Comparison of ENCODE assay signal across 8 cellular contexts in the genomic region with DNA sequence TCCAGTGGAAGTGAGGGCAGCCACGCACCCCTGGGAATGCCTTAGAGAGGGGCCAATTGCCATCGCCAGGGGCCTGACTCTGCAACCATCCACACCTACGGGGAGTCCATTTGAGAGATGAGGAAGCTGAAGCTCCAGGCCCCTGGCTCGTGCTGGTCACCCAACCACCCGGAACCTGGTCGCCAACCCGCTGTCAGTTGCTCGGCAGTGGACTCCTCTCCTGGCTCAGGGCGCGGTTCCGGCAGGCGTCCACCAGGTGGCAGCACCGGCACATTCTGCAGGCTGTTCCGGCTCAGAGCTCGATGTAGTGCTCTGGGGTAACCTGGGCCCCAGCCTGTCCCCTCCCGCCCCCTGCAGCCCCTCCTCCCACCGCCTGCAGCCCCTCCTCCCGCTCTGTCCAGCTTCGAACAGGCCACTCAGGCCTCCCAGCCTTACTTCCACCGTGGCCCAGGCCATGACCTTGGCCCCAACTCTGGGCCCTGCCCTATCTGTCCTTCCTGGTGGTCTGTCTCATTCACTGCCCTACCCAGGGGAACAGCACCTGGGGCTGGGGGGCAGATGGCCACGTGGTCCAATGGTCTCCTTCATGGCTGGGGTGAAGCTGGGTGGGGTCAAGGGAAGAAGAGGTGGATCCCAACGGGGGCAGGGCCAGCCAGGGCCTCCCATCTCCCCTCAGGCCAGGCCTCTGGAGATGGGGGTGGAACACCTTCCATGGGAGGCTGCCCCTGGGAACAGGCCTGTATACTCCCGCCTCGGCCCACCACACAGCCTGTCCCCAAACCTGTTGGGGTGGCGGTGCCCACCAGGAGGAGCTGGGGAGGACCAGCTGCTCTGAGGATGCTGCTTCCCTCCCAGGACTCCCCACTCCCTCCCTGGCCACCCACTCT. TPM values are rescaled to one million over a fixed set of nuclear protein-coding genes. Genes with fewer than 3 reads are reported as not detected.
DNase-seq lines count a peak whose midpoint lies in the region; ATAC-seq, FAIRE-seq and TF ChIP-seq lines count a peak whose summit lies in the region.

No MANE protein-coding gene starts in this region.

- H3K4me3 ChIP-seq in AG09309 (ENCODE audit: control insufficient read depth, low read depth, low read length) (no peak overlapping the region), OCI-LY7 (ENCODE audit: low read depth, low read length, poor library complexity, severe bottlenecking) (no peak overlapping the region), muscle layer of colon (ENCODE audit: low read depth in 1 of 2, low read length in 2 of 2) (no peak overlapping the region)

- H3K4me1 ChIP-seq in OCI-LY7 (ENCODE audit: insufficient read depth, low read length, poor library complexity, severe bottlenecking): peaks cover 4% of the 10 kb centered on the region
- H3K4me1 ChIP-seq in muscle layer of colon (ENCODE audit: insufficient read depth, low read length): peaks cover 7% of the 10 kb centered on the region

- POLR2A ChIA-PET in OCI-LY7 (lab: Charles Lee): interaction anchor here (1.5 kb wide), 1 partner anchor 16 kb away, joined by 3 read pairs; the partner anchor contains the start of gene SIVA1

- H3K9me2 ChIP-seq in OCI-LY7 (ENCODE audit: insufficient read depth, low read length): no peaks in the 10 kb centered on the region

- H4K20me1 ChIP-seq in OCI-LY7 (ENCODE audit: insufficient read depth, low read length): no peaks in the 10 kb centered on the region

- H2AFZ ChIP-seq in OCI-LY7 (ENCODE audit: low read length): no peak overlapping the region

- no peaks in the 10 kb centered on the region for H3K79me2 ChIP-seq in OCI-LY7 (ENCODE audit: insufficient read depth, low read depth, low read length)

- intact Hi-C loops in OCI-LY7 (cut with micrococcal nuclease; ENCODE audit: unreplicated experiment): loop anchor here (1.0 to 2.0 kb wide), 3 partner anchors 58 to 128 kb away; no protein-coding TSS in a partner anchor

- no peak overlapping the region for H3K4me2 ChIP-seq in OCI-LY7 (ENCODE audit: low read length)

- DNase-seq in AG09309 (ENCODE audit: low read depth): peak; percentile 16
- DNase-seq in HTR-8/SVneo (ENCODE audit: insufficient read length, low spot score): peak; percentile 89
- peak; percentile 81 for DNase-seq in OCI-LY7 (ENCODE audit: low spot score)
- DNase-seq in activated T-cell treated with anti-CD3 and anti-CD28 coated beads for 1 hour (ENCODE audit: low read depth): peak; percentile 93
- peak; percentile 87 for DNase-seq in stimulated activated CD8-positive, alpha-beta memory T cell treated with anti-CD3 and anti-CD28 coated beads, Interleukin-7, amount 100 ng/mL, for 24 hours (ENCODE audit: low read depth)

- CTCF ChIA-PET in OCI-LY7 (lab: Charles Lee; ENCODE audit: unreplicated experiment): interaction anchor here (0.6 to 0.8 kb wide), 4 partner anchors 16 to 621 kb away, joined by 3 to 7 read pairs (median 5); partner anchors contain the start of gene SIVA1

- H3K27ac ChIP-seq in OCI-LY7 (ENCODE audit: low read depth, low read length, poor library complexity, severe bottlenecking) (no peak overlapping the region), muscle layer of colon (ENCODE audit: low read depth, low read length) (peak overlapping the region; percentile 23)

- peak; percentile 77 for FAIRE-seq in HTR-8/SVneo (lab: Jason Lieb, UNC)

- H3K9ac ChIP-seq in muscle layer of colon (ENCODE audit: low read length): no peak overlapping the region

- H3K9me3 ChIP-seq in OCI-LY7 (ENCODE audit: low read length) (no peaks in the 10 kb centered on the region), muscle layer of colon (ENCODE audit: low read length) (no peaks in the 10 kb centered on the region)

- H3K36me3 ChIP-seq in OCI-LY7 (ENCODE audit: insufficient read depth, low read length): peaks cover 56% of the 10 kb centered on the region
- H3K36me3 ChIP-seq in muscle layer of colon (ENCODE audit: insufficient read depth, low read length): peaks cover 17% of the 10 kb centered on the region

- ATAC-seq in GM19023 (IDR thresholded peaks at IDR 0.05; ENCODE audit: unreplicated experiment): peak; percentile 74
- ATAC-seq in esophagus mucosa: peak; percentile 81

- no peaks in the 10 kb centered on the region for H3K27me3 ChIP-seq in muscle layer of colon (ENCODE audit: control insufficient read depth in 1 of 2, insufficient read depth in 2 of 2, low read length in 2 of 2)

- TF ChIP-seq CTCF in AG09309 (IDR thresholded peaks at IDR 0.05; ENCODE audit: control insufficient read depth, insufficient read depth, low read depth, low read length, missing control alignments) (peak; percentile 90), OCI-LY7 (conservative IDR thresholded peaks at IDR 0.05; ENCODE audit: low read length) (peak; percentile 78)

- no TSS peak for BruUV-seq in OCI-LY7 (replicated peaks; lab: Mats Ljungman, UMichigan)

RNA-seq across cellular contexts. Expression of gene SIVA1, which starts 15.7 kb away (rescaled TPM):
- total RNA-seq in OCI-LY7 (2014; rRNA removed; shearing (Covaris generic)): 215 and 244 TPM in 2 replicates
- 88.3 and 111 TPM in 2 replicates for total RNA-seq in OCI-LY7 (2022)
- 51.6 TPM for total RNA-seq in esophagus mucosa

RNA-seq across cellular contexts. Expression of gene AKT1, which starts 26.9 kb away (rescaled TPM):
- total RNA-seq in OCI-LY7 (2014; rRNA removed; shearing (Covaris generic)): 75.4 and 83.0 TPM in 2 replicates
- total RNA-seq in OCI-LY7 (2022): 108 and 109 TPM in 2 replicates
- total RNA-seq in esophagus mucosa: 57.3 TPM

RNA-seq across cellular contexts. Expression of gene ZBTB42, which starts 32.2 kb away (rescaled TPM):
- total RNA-seq in OCI-LY7 (2014; rRNA removed; shearing (Covaris generic)): 0.98 and 2.4 TPM in 2 replicates
- total RNA-seq in OCI-LY7 (2022) (1.9 and 2.4 TPM in 2 replicates), esophagus mucosa (6.4 TPM)

RNA-seq across cellular contexts. Expression of gene ADSS1, which starts 44.7 kb away (rescaled TPM):
- total RNA-seq in OCI-LY7 (2014; rRNA removed; shearing (Covaris generic)): not detected in 2 replicates
- 2.1 and 2.8 TPM in 2 replicates for total RNA-seq in OCI-LY7 (2022)
- total RNA-seq in esophagus mucosa: 5.7 TPM

Comparison
In these comparisons a context has a peak if more than half of its experiments do, and no peak if none do; other contexts are left out.
1. DNase-seq: peak in every context shown above with its lines; median percentile 93 in activated T-cell treated with anti-CD3 and anti-CD28 coated beads for 1 hour; 89 in HTR-8/SVneo; 87 in stimulated activated CD8-positive, alpha-beta memory T cell treated with anti-CD3 and anti-CD28 coated beads, Interleukin-7, amount 100 ng/mL, for 24 hours; 81 in OCI-LY7; 16 in AG09309.